10 cellular contexts compared by ENCODE assay signal in the genomic region with DNA sequence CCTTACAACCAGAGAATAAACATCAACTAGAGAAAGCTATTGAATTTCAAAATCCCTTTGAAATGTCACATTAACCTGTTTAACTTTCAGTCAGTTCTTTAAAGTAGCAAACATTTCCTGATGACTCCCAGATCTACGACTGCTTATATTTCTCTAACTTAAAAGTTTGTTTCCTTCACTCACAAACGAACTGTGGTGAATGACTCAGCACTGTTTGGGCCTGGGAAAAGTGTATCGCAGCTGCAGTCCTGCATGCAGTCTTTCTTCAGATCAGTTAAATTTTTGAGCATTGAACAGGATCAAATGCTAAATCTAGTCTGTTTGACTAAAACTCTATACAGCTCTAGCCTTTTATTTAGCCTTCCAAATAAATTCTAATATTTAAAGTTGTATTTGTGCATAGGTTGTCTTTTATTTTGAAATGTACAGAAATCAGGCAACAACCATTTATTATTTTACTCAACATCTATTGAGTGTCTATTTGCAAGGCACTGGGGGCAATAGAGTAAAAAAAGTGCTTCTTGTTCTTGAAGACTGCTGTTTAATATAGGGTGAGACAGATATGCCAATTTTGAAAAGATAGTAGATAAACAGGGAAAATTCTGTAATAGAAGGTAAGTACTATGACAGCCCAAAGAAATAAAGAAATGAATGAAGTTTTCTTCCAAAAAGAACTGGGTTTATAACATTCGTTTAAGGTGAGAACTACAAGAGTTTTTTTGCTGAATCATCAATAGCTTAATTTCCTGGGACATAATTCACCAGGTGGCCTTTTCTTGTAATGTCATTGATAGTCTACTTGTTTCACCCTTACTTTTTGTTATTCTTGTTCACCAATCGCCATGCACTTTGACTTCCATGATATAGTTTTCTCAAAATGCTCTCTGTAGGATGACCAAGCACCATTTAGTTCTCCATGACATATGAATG.
DNase-seq lines count a peak whose midpoint lies in the region; ATAC-seq and FAIRE-seq lines count a peak whose summit lies in the region.
"Had no signal": no experiment of that assay in that cellular context is flagged by ENCODE, and none has a peak within 500 bp of the region (broad histone marks: within the 10 kb centered on the region; RNA-seq: fewer than 3 reads in every experiment).

No MANE protein-coding gene starts in this region.

- ATAC-seq in HG03469 (IDR thresholded peaks at IDR 0.05; ENCODE audit: unreplicated experiment): no peak
- ATAC-seq: Right ventricle myocardium inferior had no signal

- DNase-seq in COLO829 (ENCODE audit: low spot score) (peak; percentile 6), Kasumi-1 (lab: John Stamatoyannopoulos, UW) (peak; percentile 21 to 25), brain pericyte (ENCODE audit: low read depth, low spot score) (peak; percentile 68), left kidney (ENCODE audit: low read depth, low spot score) (peak; percentile 3), GM19239 (ENCODE audit: insufficient read length, low spot score) (no peak), middle frontal gyrus (ENCODE audit: extremely low spot score, low spot score) (no peak)
- DNase-seq in stimulated activated naive CD4-positive, alpha-beta T cell (lab: John Stamatoyannopoulos, UW): no peak
- DNase-seq: head of caudate nucleus had no signal

- FAIRE-seq in GM19239 (lab: Jason Lieb, UNC): no peak

Comparison
In these comparisons a context has a peak if more than half of its experiments do, and no peak if none do; other contexts are left out.
1. DNase-seq: peak in COLO829 (single experiment), Kasumi-1 (2 of 2), brain pericyte (single experiment) and left kidney (single experiment); none in GM19239 (single experiment), stimulated activated naive CD4-positive, alpha-beta T cell (0 of 6) and middle frontal gyrus (single experiment).